Comparison of ENCODE assay signal across 1 cellular context in genomic region chr11:267491-267994, GRCh38.
TF ChIP-seq lines count a peak whose summit lies in the region.

No MANE protein-coding gene starts in this region.

TF ChIP-seq in H1, 55 proteins besides CTCF, POLR2A, EP300 and RAD21:
- TF ChIP-seq MAX (IDR thresholded peaks at IDR 0.05) (0 out of 2 replicates have a peak, but pooled peaks have one; percentile 37), KDM1A (IDR thresholded peaks at IDR 0.05; ENCODE audit: borderline replicate concordance, low read length) (no peak)
